Comparison of ENCODE assay signal across 1 cellular context in the genomic region with DNA sequence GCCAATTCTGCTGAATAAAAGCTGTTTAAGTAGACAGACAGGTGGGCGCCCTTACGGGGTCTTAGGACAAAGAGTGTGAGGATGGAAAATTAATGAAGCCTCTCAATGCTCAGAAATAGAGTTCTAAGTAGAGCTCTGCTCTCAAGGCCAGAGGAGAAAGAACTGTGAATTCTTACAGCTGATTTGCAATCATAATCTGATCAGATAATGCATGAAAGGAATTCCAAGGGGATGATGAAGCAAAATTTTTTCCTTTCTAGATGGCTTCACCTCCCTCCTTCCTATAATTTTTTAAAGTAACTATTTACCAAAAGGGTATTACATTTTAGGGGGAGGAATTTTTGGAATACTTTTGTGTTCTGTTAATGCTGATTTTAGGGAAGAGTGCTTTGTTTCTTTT.
TF ChIP-seq lines count a peak whose summit lies in the region.

No MANE protein-coding gene starts in this region.

TF ChIP-seq in GM23338, 12 proteins besides CTCF, POLR2A, EP300 and RAD21 (continued from another document):
- TF ChIP-seq, protein P1, sequence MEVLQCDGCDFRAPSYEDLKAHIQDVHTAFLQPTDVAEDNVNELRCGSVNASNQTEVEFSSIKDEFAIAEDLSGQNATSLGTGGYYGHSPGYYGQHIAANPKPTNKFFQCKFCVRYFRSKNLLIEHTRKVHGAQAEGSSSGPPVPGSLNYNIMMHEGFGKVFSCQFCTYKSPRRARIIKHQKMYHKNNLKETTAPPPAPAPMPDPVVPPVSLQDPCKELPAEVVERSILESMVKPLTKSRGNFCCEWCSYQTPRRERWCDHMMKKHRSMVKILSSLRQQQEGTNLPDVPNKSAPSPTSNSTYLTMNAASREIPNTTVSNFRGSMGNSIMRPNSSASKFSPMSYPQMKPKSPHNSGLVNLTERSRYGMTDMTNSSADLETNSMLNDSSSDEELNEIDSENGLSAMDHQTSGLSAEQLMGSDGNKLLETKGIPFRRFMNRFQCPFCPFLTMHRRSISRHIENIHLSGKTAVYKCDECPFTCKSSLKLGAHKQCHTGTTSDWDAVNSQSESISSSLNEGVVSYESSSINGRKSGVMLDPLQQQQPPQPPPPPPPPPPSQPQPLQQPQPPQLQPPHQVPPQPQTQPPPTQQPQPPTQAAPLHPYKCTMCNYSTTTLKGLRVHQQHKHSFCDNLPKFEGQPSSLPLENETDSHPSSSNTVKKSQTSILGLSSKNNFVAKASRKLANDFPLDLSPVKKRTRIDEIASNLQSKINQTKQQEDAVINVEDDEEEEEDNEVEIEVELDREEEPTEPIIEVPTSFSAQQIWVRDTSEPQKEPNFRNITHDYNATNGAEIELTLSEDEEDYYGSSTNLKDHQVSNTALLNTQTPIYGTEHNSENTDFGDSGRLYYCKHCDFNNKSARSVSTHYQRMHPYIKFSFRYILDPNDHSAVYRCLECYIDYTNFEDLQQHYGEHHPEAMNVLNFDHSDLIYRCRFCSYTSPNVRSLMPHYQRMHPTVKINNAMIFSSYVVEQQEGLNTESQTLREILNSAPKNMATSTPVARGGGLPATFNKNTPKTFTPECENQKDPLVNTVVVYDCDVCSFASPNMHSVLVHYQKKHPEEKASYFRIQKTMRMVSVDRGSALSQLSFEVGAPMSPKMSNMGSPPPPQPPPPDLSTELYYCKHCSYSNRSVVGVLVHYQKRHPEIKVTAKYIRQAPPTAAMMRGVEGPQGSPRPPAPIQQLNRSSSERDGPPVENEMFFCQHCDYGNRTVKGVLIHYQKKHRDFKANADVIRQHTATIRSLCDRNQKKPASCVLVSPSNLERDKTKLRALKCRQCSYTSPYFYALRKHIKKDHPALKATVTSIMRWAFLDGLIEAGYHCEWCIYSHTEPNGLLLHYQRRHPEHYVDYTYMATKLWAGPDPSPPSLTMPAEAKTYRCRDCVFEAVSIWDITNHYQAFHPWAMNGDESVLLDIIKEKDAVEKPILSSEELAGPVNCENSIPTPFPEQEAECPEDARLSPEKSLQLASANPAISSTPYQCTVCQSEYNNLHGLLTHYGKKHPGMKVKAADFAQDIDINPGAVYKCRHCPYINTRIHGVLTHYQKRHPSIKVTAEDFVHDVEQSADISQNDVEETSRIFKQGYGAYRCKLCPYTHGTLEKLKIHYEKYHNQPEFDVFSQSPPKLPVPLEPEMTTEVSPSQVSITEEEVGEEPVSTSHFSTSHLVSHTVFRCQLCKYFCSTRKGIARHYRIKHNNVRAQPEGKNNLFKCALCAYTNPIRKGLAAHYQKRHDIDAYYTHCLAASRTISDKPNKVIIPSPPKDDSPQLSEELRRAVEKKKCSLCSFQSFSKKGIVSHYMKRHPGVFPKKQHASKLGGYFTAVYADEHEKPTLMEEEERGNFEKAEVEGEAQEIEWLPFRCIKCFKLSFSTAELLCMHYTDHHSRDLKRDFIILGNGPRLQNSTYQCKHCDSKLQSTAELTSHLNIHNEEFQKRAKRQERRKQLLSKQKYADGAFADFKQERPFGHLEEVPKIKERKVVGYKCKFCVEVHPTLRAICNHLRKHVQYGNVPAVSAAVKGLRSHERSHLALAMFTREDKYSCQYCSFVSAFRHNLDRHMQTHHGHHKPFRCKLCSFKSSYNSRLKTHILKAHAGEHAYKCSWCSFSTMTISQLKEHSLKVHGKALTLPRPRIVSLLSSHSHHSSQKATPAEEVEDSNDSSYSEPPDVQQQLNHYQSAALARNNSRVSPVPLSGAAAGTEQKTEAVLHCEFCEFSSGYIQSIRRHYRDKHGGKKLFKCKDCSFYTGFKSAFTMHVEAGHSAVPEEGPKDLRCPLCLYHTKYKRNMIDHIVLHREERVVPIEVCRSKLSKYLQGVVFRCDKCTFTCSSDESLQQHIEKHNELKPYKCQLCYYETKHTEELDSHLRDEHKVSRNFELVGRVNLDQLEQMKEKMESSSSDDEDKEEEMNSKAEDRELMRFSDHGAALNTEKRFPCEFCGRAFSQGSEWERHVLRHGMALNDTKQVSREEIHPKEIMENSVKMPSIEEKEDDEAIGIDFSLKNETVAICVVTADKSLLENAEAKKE (CRISPR knock-in tag; IDR thresholded peaks at IDR 0.05), result no peak
- TF ChIP-seq EZH2 (IDR thresholded peaks at IDR 0.05; ENCODE audit: low read depth, unreplicated experiment), result no peak
TF ChIP-seq in GM23338: peak in this region for 0.
